9 cellular contexts compared by ENCODE assay signal in genomic region chr22:40156001-40156516, GRCh38. TPM values are rescaled to one million over a fixed set of nuclear protein-coding genes. Genes with fewer than 3 reads are reported as not detected.
DNase-seq lines count a peak whose midpoint lies in the region; ATAC-seq, FAIRE-seq and TF ChIP-seq lines count a peak whose summit lies in the region.
"Had no signal": no experiment of that assay in that cellular context is flagged by ENCODE, and none has a peak within 500 bp of the region (broad histone marks: within the 10 kb centered on the region; RNA-seq: fewer than 3 reads in every experiment).

No MANE protein-coding gene starts in this region.

- H3K4me2 ChIP-seq in neural progenitor cell: no peak overlapping the region

- no peak overlapping the region for H3K4me3 Mint-ChIP-seq in activated naive CD8-positive, alpha-beta T cell treated with anti-CD3 and anti-CD28 coated beads for 36 hours
- no peak overlapping the region for H3K4me3 Mint-ChIP-seq in neural progenitor cell

- intact Hi-C loops in kidney (cut with DNase I): no loop called here

- no peak for ATAC-seq in GM19463 (IDR thresholded peaks at IDR 0.05; ENCODE audit: unreplicated experiment)
- ATAC-seq in HG02610 (IDR thresholded peaks at IDR 0.05; ENCODE audit: unreplicated experiment): no peak

- H3K79me2 ChIP-seq in neural progenitor cell (ENCODE audit: low read depth): no peaks in the 10 kb centered on the region

- H3K36me3 ChIP-seq in kidney (ENCODE audit: control insufficient read depth in 1 of 2, insufficient read depth in 2 of 2, low read length in 2 of 2) (no peaks in the 10 kb centered on the region), neural progenitor cell (no peaks in the 10 kb centered on the region)

- H3F3A ChIP-seq in neural progenitor cell (ENCODE audit: low read depth): no peaks in the 10 kb centered on the region

- no peaks in the 10 kb centered on the region for H3K27me3 Mint-ChIP-seq in activated naive CD8-positive, alpha-beta T cell treated with anti-CD3 and anti-CD28 coated beads for 36 hours
- peaks cover 2% of the 10 kb centered on the region for H3K27me3 Mint-ChIP-seq in neural progenitor cell (ENCODE audit: insufficient read depth, low read depth)

- H3K9ac ChIP-seq in kidney (ENCODE audit: low read length in 2 of 2) (no peak overlapping the region), neural progenitor cell (no peak overlapping the region)

- H3K4me1 ChIP-seq in kidney (ENCODE audit: control insufficient read depth in 1 of 2, insufficient read depth in 1 of 2, low read depth in 1 of 2, low read length in 2 of 2): peaks cover 0 to 4% of the 10 kb centered on the region in 2 donors
- H3K4me1 ChIP-seq in neural progenitor cell: no peaks in the 10 kb centered on the region

- DNase-seq in DMS79 treated with DMSO at 0.1 percent for 48 hours (lab: John Stamatoyannopoulos, UW): peak; percentile 4
- DNase-seq in DMS79 (lab: John Stamatoyannopoulos, UW): no peak
- DNase-seq in NCI-H2081 (lab: John Stamatoyannopoulos, UW): peak; percentile 64 to 89
- DNase-seq in activated naive CD8-positive, alpha-beta T cell treated with anti-CD3 and anti-CD28 coated beads for 36 hours: peak; percentile 7
- DNase-seq in kidney: no peak
- no peak for DNase-seq in neural progenitor cell (ENCODE audit: low spot score)

- no peak overlapping the region for H3K4me3 ChIP-seq in kidney (ENCODE audit: low read length in 2 of 2)
- no peak overlapping the region for H3K4me3 ChIP-seq in neural progenitor cell

- peaks cover 3% of the 10 kb centered on the region for H3K36me3 Mint-ChIP-seq in activated naive CD8-positive, alpha-beta T cell treated with anti-CD3 and anti-CD28 coated beads for 36 hours
- H3K36me3 Mint-ChIP-seq in neural progenitor cell: peaks cover 1% of the 10 kb centered on the region

- H4K20me1 ChIP-seq in neural progenitor cell (ENCODE audit: low read depth): no peaks in the 10 kb centered on the region

- no peak overlapping the region for H2AFZ ChIP-seq in neural progenitor cell (replicated peaks)

- H3K4me1 Mint-ChIP-seq in activated naive CD8-positive, alpha-beta T cell treated with anti-CD3 and anti-CD28 coated beads for 36 hours: peaks cover 19% of the 10 kb centered on the region
- no peaks in the 10 kb centered on the region for H3K4me1 Mint-ChIP-seq in neural progenitor cell

- no peaks in the 10 kb centered on the region for H3K9me3 ChIP-seq in kidney (ENCODE audit: control insufficient read depth in 1 of 2, low read length in 2 of 2)
- no peaks in the 10 kb centered on the region for H3K9me3 ChIP-seq in neural progenitor cell (ENCODE audit: low read depth)

- H3K27ac ChIP-seq in kidney (ENCODE audit: low read depth in 2 of 2, low read length in 2 of 2) (no peak overlapping the region), neural progenitor cell (no peak overlapping the region)

- no peak for FAIRE-seq in kidney (lab: Jason Lieb, UNC)
- FAIRE-seq: A204.1 had no signal

- peak; percentile 24 for TF ChIP-seq CTCF in kidney (IDR thresholded peaks at IDR 0.05; ENCODE audit: borderline replicate concordance, extremely low read depth, insufficient read depth)
- no peak for TF ChIP-seq CTCF in neural progenitor cell (IDR thresholded peaks at IDR 0.05)

- no peaks in the 10 kb centered on the region for H3K27me3 ChIP-seq in neural progenitor cell

- H3K27ac Mint-ChIP-seq in activated naive CD8-positive, alpha-beta T cell treated with anti-CD3 and anti-CD28 coated beads for 36 hours: peak overlapping the region; percentile 18
- no peak overlapping the region for H3K27ac Mint-ChIP-seq in neural progenitor cell

- H3K9me3 Mint-ChIP-seq in activated naive CD8-positive, alpha-beta T cell treated with anti-CD3 and anti-CD28 coated beads for 36 hours: no peaks in the 10 kb centered on the region
- H3K9me3 Mint-ChIP-seq in neural progenitor cell: no peaks in the 10 kb centered on the region

RNA-seq across cellular contexts. Expression of gene TNRC6B, which starts 21.7 kb away (rescaled TPM):
- total RNA-seq in activated naive CD8-positive, alpha-beta T cell treated with anti-CD3 and anti-CD28 coated beads for 36 hours: 10 to 100 TPM; 35.9 to 37.5 TPM
- 63.2 TPM for total RNA-seq in kidney
- polyA plus RNA-seq in kidney (ENCODE audit: insufficient read depth, low read depth, low replicate concordance): 2.7 TPM
- total RNA-seq in neural progenitor cell (ENCODE audit: low replicate concordance): 35.9 and 60.0 TPM in 2 replicates

Comparison
In these comparisons a context has a peak if more than half of its experiments do, and no peak if none do; other contexts are left out.
1. DNase-seq: peak in DMS79 treated with DMSO at 0.1 percent for 48 hours (single experiment), NCI-H2081 (2 of 2) and activated naive CD8-positive, alpha-beta T cell treated with anti-CD3 and anti-CD28 coated beads for 36 hours (single experiment); none in DMS79 (single experiment), kidney (single experiment) and neural progenitor cell (single experiment).